In genomic region chr6:139877828-139878405, GRCh38 we compare ENCODE assay signal across 14 cellular contexts.
"Had no signal": no experiment of that assay in that cellular context is flagged by ENCODE, and none has a peak within 500 bp of the region (broad histone marks: within the 10 kb centered on the region; RNA-seq: fewer than 3 reads in every experiment).

No MANE protein-coding gene starts in this region.

- H3K36me3 ChIP-seq: ovary, tibial artery had no signal

- FAIRE-seq: islet of Langerhans had no signal

- H3K27me3 ChIP-seq: ovary, tibial artery had no signal

- H3K4me3 ChIP-seq: ovary, skin epidermis, tibial artery had no signal

- H3K27ac ChIP-seq: ovary, skin epidermis, tibial artery had no signal

- H3K9me3 ChIP-seq: ovary, tibial artery had no signal

- DNase-seq: activated CD4-positive, alpha-beta memory T cell treated with anti-CD3 and anti-CD28 coated beads for 36 hours; activated CD4-positive, alpha-beta T cell treated with anti-CD3 and anti-CD28 coated beads for 1 hour; activated gamma-delta T cell treated with Interleukin-2 at 50 U/mL for 16 hours; activated naive CD8-positive, alpha-beta T cell treated with anti-CD3 and anti-CD28 coated beads for 36 hours; activated T-cell treated with anti-CD3 and anti-CD28 coated beads, Interleukin-2, amount 50 U/mL, for 48 hours; anterior cingulate cortex; foreskin melanocyte; head of caudate nucleus; ovary; retina; stimulated activated CD4-positive, alpha-beta T cell treated with anti-CD3 and anti-CD28 coated beads, Interleukin-4, amount 100 ng/mL, for 4 hours; tibial artery had no signal
